ENCODE assay signal across 8 cellular contexts in genomic region chr20:3767434-3768341, GRCh38. TPM values are rescaled to one million over a fixed set of nuclear protein-coding genes. Genes with fewer than 3 reads are reported as not detected.
DNase-seq lines count a peak whose midpoint lies in the region; ATAC-seq and FAIRE-seq lines count a peak whose summit lies in the region.

Gene ADISSP, minus strand, starts transcription at chr20:3767753. Its CDS starts 7,653 bp downstream, at chr20:3760100.

- FAIRE-seq in islet of Langerhans (lab: Jason Lieb, UNC) = peak; percentile 45

- DNase-seq in Ammon's horn (ENCODE audit: low spot score) (peak; percentile 99), NCI-H460 (ENCODE audit: extremely low read depth, low read depth) (peak; percentile 98), cerebellar nuclear complex (lab: John Stamatoyannopoulos, UW) (peak; percentile 69 to 85)
- DNase-seq in activated CD4-positive, CD25-positive, alpha-beta regulatory T cell treated with anti-CD3 and anti-CD28 coated beads, Interleukin-2, amount 50 U/mL, for 72 hours = peak; percentile 97
- DNase-seq in stimulated activated CD4-positive, alpha-beta T cell treated with anti-CD3 and anti-CD28 coated beads, Interleukin-12 subunit alpha, Interleukin-12 subunit beta, amount 100 ng/mL, for 4 hours = peak; percentile 97

- peak; percentile 91 for ATAC-seq in GM19043 (IDR thresholded peaks at IDR 0.05; ENCODE audit: low read depth, unreplicated experiment)
- ATAC-seq in HG03378 (IDR thresholded peaks at IDR 0.05; ENCODE audit: unreplicated experiment) = peak; percentile 87

RNA-seq across cellular contexts. Expression of gene ADISSP, which starts in this region (rescaled TPM):
- 42.0 and 50.7 TPM in 2 replicates for total RNA-seq in NCI-H460 (2014; rRNA removed; shearing (Covaris generic))
- polyA plus RNA-seq in NCI-H460 (2014; cell fraction: nucleus; rRNA removed) = 58.3 and 60.7 TPM in 2 replicates

Comparison
In these comparisons a context has a peak if more than half of its experiments do, and no peak if none do; other contexts are left out.
1. Peak in every context shown above with its lines: DNase-seq and ATAC-seq.